In the genomic region with DNA sequence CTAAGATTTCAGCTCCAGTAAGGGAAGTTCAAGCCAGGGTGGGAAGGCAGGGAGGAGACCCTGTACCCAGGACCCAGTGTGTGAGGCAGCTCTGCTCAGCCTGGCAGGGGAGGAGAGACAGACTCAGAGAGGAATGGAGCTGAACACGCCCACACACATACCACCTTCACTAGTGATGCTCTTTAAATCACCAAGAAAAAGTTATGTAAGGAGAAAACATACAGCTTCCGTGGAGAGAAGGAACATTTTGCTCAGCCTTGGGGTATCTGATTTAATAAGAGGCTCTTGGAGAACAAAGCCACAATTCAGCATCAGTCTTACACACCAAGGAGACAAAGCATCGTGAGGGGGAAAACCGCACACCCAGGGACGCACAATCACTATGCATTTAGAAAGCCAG, we compare ENCODE assay signal across 1 cellular context.
TF ChIP-seq lines count a peak whose summit lies in the region.

No MANE protein-coding gene starts in this region.

TF ChIP-seq in GM23338, 12 proteins besides CTCF, POLR2A, EP300 and RAD21 (continued from another document):
- no peak for TF ChIP-seq NANOG (IDR thresholded peaks at IDR 0.05; ENCODE audit: borderline replicate concordance)
